ENCODE assay signal across 9 cellular contexts in the genomic region with DNA sequence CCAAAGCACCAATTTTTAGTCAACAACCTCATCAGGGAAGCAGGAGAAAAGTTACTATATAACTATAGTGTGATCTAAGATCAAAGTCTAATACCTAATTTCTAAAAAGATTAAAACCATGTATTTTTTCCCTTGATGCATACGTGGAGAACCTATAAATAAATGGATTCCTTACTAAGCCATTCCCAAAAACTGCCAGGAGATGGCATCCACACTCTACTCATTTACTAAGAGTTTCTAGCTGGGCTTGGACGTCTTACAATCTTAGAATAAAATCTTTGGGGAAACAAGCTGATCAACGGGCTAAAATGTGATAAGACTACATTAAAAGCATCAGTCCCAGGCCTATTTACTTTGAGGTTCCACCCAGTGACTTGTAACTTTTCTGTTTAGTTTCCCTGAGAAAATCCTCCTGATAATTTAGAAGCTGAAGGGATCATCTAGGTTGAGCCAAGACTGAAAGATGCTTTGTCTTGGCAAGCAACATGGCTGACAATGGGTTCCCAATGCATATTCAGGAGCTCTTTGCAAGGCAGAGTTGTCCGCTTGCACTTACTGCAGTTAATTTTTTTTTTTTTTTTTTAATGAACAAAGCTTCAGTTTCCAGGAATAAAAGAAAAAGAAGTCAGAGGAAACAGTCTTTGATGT.
A peak's percentile ranks its signal among the peaks of the same experiment; 100 is the strongest.
DNase-seq lines count a peak whose midpoint lies in the region; ATAC-seq and TF ChIP-seq lines count a peak whose summit lies in the region.
"Had no signal": no experiment of that assay in that cellular context is flagged by ENCODE, and none has a peak within 500 bp of the region (broad histone marks: within the 10 kb centered on the region; RNA-seq: fewer than 3 reads in every experiment).

No MANE protein-coding gene starts in this region.

- no peak overlapping the region for H3K4me3 Mint-ChIP-seq in nephron
- H3K4me3 Mint-ChIP-seq: stimulated activated naive CD8-positive, alpha-beta T cell treated with anti-CD3 and anti-CD28 coated beads, Interleukin-15, amount 100 ng/mL, for 72 hours had no signal

- ATAC-seq in HG02852 (IDR thresholded peaks at IDR 0.05; ENCODE audit: unreplicated experiment) (no peak), GM19328 (IDR thresholded peaks at IDR 0.05; ENCODE audit: unreplicated experiment) (no peak)
- ATAC-seq: stimulated activated naive CD8-positive, alpha-beta T cell treated with anti-CD3 and anti-CD28 coated beads, Interleukin-15, amount 100 ng/mL, for 72 hours had no signal

- no peak overlapping the region for H3K27ac Mint-ChIP-seq in nephron

- no peak overlapping the region for H3K4me3 ChIP-seq in AG10803 (ENCODE audit: low read length)

- H3K36me3 Mint-ChIP-seq in nephron (ENCODE audit: low read depth): no peaks in the 10 kb centered on the region

- H3K4me1 Mint-ChIP-seq in nephron: peaks cover 21% of the 10 kb centered on the region

- no peaks in the 10 kb centered on the region for H3K9me3 Mint-ChIP-seq in nephron
- H3K9me3 Mint-ChIP-seq: stimulated activated naive CD8-positive, alpha-beta T cell treated with anti-CD3 and anti-CD28 coated beads, Interleukin-15, amount 100 ng/mL, for 72 hours had no signal

- peak; percentile 71 for DNase-seq in AG10803 (ENCODE audit: low read depth)
- DNase-seq in H4 (ENCODE audit: low spot score): peak; percentile 59
- peak; percentile 84 for DNase-seq in NCI-H82 (lab: John Stamatoyannopoulos, UW)
- peak; percentile 83 for DNase-seq in dermis blood vessel endothelial cell
- no peak for DNase-seq in activated naive CD4-positive, alpha-beta T cell treated with Interleukin-2 at 50 U/mL for 16 hours

- peak; percentile 76 for TF ChIP-seq CTCF in AG10803 (conservative IDR thresholded peaks at IDR 0.05; ENCODE audit: low read length)
- peak; percentile 63 to 80 (median 78) for TF ChIP-seq CTCF in nephron (IDR thresholded peaks at IDR 0.05; ENCODE audit: unreplicated experiment in 3 of 3)

- H3K27me3 Mint-ChIP-seq in nephron (ENCODE audit: low read depth): no peaks in the 10 kb centered on the region
